In the genomic region with DNA sequence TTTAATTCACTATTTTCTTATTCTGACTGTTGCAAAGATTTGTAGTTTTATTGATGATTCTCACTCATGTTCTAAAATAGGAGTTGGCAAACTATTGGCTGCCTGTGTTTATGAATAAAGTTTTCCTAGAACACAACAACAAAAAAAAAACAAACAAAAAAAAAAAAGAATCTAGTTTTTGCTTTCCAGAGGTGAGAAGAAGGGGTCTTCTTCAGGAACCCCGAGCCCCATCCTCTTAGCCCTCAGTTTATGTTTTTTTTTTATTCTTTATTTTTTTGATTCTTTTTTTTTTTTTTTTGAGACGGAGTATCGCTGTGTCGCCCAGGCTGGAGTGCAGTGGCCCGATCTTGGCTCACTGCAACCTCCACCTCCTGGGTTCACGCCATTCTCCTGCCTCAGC, we compare ENCODE assay signal across 1 cellular context. TPM values are rescaled to one million over a fixed set of nuclear protein-coding genes. Genes with fewer than 3 reads are reported as not detected.
"Had no signal": no experiment of that assay in that cellular context is flagged by ENCODE, and none has a peak within 500 bp of the region (broad histone marks: within the 10 kb centered on the region; RNA-seq: fewer than 3 reads in every experiment).

No MANE protein-coding gene starts in this region.

RNA-seq across cellular contexts. Expression of a gene that starts 22.1 kb away (rescaled TPM):
- total RNA-seq: SJSA1 had no signal

RNA-seq across cellular contexts. Expression of a gene that starts 22.9 kb away (rescaled TPM):
- total RNA-seq: SJSA1 had no signal
